In genomic region chr6:81752969-81753708, GRCh38 we compare ENCODE assay signal across 8 cellular contexts. TPM values are rescaled to one million over a fixed set of nuclear protein-coding genes. Genes with fewer than 3 reads are reported as not detected.
DNase-seq lines count a peak whose midpoint lies in the region; ATAC-seq, FAIRE-seq and TF ChIP-seq lines count a peak whose summit lies in the region.

No MANE protein-coding gene starts in this region.

- H3K9me3 ChIP-seq in A549 (no peaks in the 10 kb centered on the region), right lobe of liver (no peaks in the 10 kb centered on the region)

- ATAC-seq in A549 = peak; percentile 85 to 92
- ATAC-seq in GM18868 (IDR thresholded peaks at IDR 0.05; ENCODE audit: unreplicated experiment) = peak; percentile 37
- ATAC-seq in HG03097 (IDR thresholded peaks at IDR 0.05; ENCODE audit: low FRiP score, unreplicated experiment) = peak; percentile 44
- peak; percentile 69 to 85 (median 78) for ATAC-seq in right lobe of liver

- no peak for TF ChIP-seq RAD21 in A549 (conservative IDR thresholded peaks at IDR 0.05 in 1 of 2, IDR thresholded peaks at IDR 0.05 in 1 of 2)

- H3K27ac ChIP-seq in A549 (peak overlapping the region; percentile 84 to 90), dorsolateral prefrontal cortex (peak overlapping the region; percentile 19 to 96 (median 88)), right lobe of liver (peak overlapping the region; percentile 97 to 100 (median 99))

- CTCF ChIA-PET in A549 (lab: Yijun Ruan, JAX) = interaction anchor here (0.7 to 1.2 kb wide), 9 partner anchors 9 to 1149 kb away, joined by 3 to 5 read pairs (median 3); no protein-coding TSS in a partner anchor
- CTCF ChIA-PET in activated CD4-positive, alpha-beta memory T cell treated with anti-CD3 and anti-CD28 coated beads, Interleukin-2, amount 10 ng/mL, durations not matched to agents 7 days and 5 days (lab: Charles Lee) = interaction anchor here (0.9 to 1.3 kb wide), 3 partner anchors 26 to 1416 kb away, joined by 3 to 5 read pairs (median 3); no protein-coding TSS in a partner anchor

- H3K4me1 Mint-ChIP-seq in activated CD4-positive, alpha-beta memory T cell treated with anti-CD3 and anti-CD28 coated beads, Interleukin-2, amount 10 ng/mL, durations not matched to agents 7 days and 5 days = peaks cover 21% of the 10 kb centered on the region

- intact Hi-C loops in dorsolateral prefrontal cortex (cut with DNase I) (no loop called here), right lobe of liver (cut with DNase I) (no loop called here)

- no peaks in the 10 kb centered on the region for H3K9me3 Mint-ChIP-seq in activated CD4-positive, alpha-beta memory T cell treated with anti-CD3 and anti-CD28 coated beads, Interleukin-2, amount 10 ng/mL, durations not matched to agents 7 days and 5 days

- H3K27ac Mint-ChIP-seq in activated CD4-positive, alpha-beta memory T cell treated with anti-CD3 and anti-CD28 coated beads, Interleukin-2, amount 10 ng/mL, durations not matched to agents 7 days and 5 days = peak overlapping the region; percentile 85

- peak; percentile 70 to 75 for DNase-seq in A549 (ENCODE audit: low read depth in 1 of 2, low spot score in 1 of 2)
- DNase-seq in NCI-H526 treated with DMSO at 0.1 percent for 48 hours (lab: John Stamatoyannopoulos, UW) = peak; percentile 75
- DNase-seq in activated CD4-positive, alpha-beta memory T cell treated with anti-CD3 and anti-CD28 coated beads, Interleukin-2, amount 10 ng/mL, durations not matched to agents 7 days and 5 days = peak; percentile 61
- peak; percentile 43 to 81 (median 64) for DNase-seq in dorsolateral prefrontal cortex
- DNase-seq in right lobe of liver = peak; percentile 95 to 97 (median 97)
- DNase-seq in stimulated activated CD4-positive, alpha-beta T cell treated with anti-CD3 and anti-CD28 coated beads, Interleukin-4, amount 100 ng/mL, for 1 hour = peak; percentile 60

- POLR2A ChIA-PET in A549 (lab: Yijun Ruan, JAX) = interaction anchor here (1.6 to 2.2 kb wide), 3 partner anchors 14 to 391 kb away, joined by 4 to 12 read pairs (median 5); no protein-coding TSS in a partner anchor
- POLR2A ChIA-PET in activated CD4-positive, alpha-beta memory T cell treated with anti-CD3 and anti-CD28 coated beads, Interleukin-2, amount 10 ng/mL, durations not matched to agents 7 days and 5 days (lab: Charles Lee) = interaction anchor here (0.8 to 1.2 kb wide), 2 partner anchors 25 to 1806 kb away, joined by 3 read pairs; no protein-coding TSS in a partner anchor

- TF ChIP-seq POLR2A in A549 (IDR thresholded peaks at IDR 0.05; ENCODE audit: low read length) (peak; percentile 66), right lobe of liver (IDR thresholded peaks at IDR 0.05) (peak; percentile 96)

- TF ChIP-seq EP300 in A549 (IDR thresholded peaks at IDR 0.05) = no peak

- H3K36me3 Mint-ChIP-seq in activated CD4-positive, alpha-beta memory T cell treated with anti-CD3 and anti-CD28 coated beads, Interleukin-2, amount 10 ng/mL, durations not matched to agents 7 days and 5 days (ENCODE audit: low read depth) = peaks cover 3% of the 10 kb centered on the region

- no peak for FAIRE-seq in A549 (lab: Jason Lieb, UNC)

- H3K4me2 ChIP-seq in A549 = peak overlapping the region; percentile 96

- H3K27me3 ChIP-seq in dorsolateral prefrontal cortex (peaks cover 0 to 19% (median 0%) of the 10 kb centered on the region in 45 donors), right lobe of liver (no peaks in the 10 kb centered on the region)

- peaks cover 34% of the 10 kb centered on the region for H3K27me3 Mint-ChIP-seq in activated CD4-positive, alpha-beta memory T cell treated with anti-CD3 and anti-CD28 coated beads, Interleukin-2, amount 10 ng/mL, durations not matched to agents 7 days and 5 days

- peak overlapping the region; percentile 85 for H3K4me3 Mint-ChIP-seq in activated CD4-positive, alpha-beta memory T cell treated with anti-CD3 and anti-CD28 coated beads, Interleukin-2, amount 10 ng/mL, durations not matched to agents 7 days and 5 days

- H3K4me3 ChIP-seq in A549 (peak overlapping the region; percentile 87), dorsolateral prefrontal cortex (peak overlapping the region; percentile 56 to 91 (median 74)), right lobe of liver (peak overlapping the region; percentile 72 to 79 (median 76))

- 0 out of 3 replicates have a peak, but pooled peaks cover 2% of the 10 kb centered on the region for H3K4me1 ChIP-seq in A549
- H3K4me1 ChIP-seq in right lobe of liver = peaks cover 0 to 10% (median 3%) of the 10 kb centered on the region in 4 donors

- TF ChIP-seq CTCF in A549 (IDR thresholded peaks at IDR 0.05) (no peak), dorsolateral prefrontal cortex (IDR thresholded peaks at IDR 0.05 in 54 of 56, conservative IDR thresholded peaks at IDR 0.05 in 2 of 56; ENCODE audit: low read depth in 1 of 56, partially characterized antibody in 56 of 56) (peak in 3 of 56 donors; percentile 4 to 31 (median 14)), right lobe of liver (IDR thresholded peaks at IDR 0.05) (peak in 1 of 4 donors; percentile 30)

- no peaks in the 10 kb centered on the region for H3K36me3 ChIP-seq in right lobe of liver

- 2% methylated on average over 21 of the region's 62 CpGs for WGBS in A549 (ENCODE audit: missing lambda C conversion rate)
- 0% methylated on average over 22 of the region's 62 CpGs for WGBS in right lobe of liver (ENCODE audit: insufficient coverage, low coverage, low lambda C conversion rate, missing lambda C conversion rate)

TF ChIP-seq in A549, 52 proteins besides CTCF, POLR2A, EP300 and RAD21:
- no peak for TF ChIP-seq CEBPB (IDR thresholded peaks at IDR 0.05)
- no peak for TF ChIP-seq EHMT2 (IDR thresholded peaks at IDR 0.05; ENCODE audit: low read depth)
- TF ChIP-seq RNF2 (IDR thresholded peaks at IDR 0.05; ENCODE audit: borderline replicate concordance, low read depth) = no peak
- TF ChIP-seq HDAC2 (IDR thresholded peaks at IDR 0.05) = no peak; the same call in 1 of the 2 replicates
- no peak for TF ChIP-seq RARB (CRISPR knock-in tag; IDR thresholded peaks at IDR 0.05)
- TF ChIP-seq ZFP36 (IDR thresholded peaks at IDR 0.05; ENCODE audit: borderline replicate concordance, partially characterized antibody) = no peak
- peak; percentile 39; the same call in 1 of the 2 replicates for TF ChIP-seq BHLHE40 (IDR thresholded peaks at IDR 0.05; ENCODE audit: low read depth, low read length)
- TF ChIP-seq HES2 (IDR thresholded peaks at IDR 0.05) = no peak
- peak; percentile 87 for TF ChIP-seq MAX (IDR thresholded peaks at IDR 0.05)
- TF ChIP-seq, protein P1, sequence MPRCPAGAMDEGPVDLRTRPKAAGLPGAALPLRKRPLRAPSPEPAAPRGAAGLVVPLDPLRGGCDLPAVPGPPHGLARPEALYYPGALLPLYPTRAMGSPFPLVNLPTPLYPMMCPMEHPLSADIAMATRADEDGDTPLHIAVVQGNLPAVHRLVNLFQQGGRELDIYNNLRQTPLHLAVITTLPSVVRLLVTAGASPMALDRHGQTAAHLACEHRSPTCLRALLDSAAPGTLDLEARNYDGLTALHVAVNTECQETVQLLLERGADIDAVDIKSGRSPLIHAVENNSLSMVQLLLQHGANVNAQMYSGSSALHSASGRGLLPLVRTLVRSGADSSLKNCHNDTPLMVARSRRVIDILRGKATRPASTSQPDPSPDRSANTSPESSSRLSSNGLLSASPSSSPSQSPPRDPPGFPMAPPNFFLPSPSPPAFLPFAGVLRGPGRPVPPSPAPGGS (IDR thresholded peaks at IDR 0.05) = no peak
- no peak for TF ChIP-seq ZSCAN20 (CRISPR knock-in tag; IDR thresholded peaks at IDR 0.05)
- no peak for TF ChIP-seq MAFK (IDR thresholded peaks at IDR 0.05; ENCODE audit: partially characterized antibody)
- TF ChIP-seq CBX8 (IDR thresholded peaks at IDR 0.05) = no peak
- TF ChIP-seq RFX5 (IDR thresholded peaks at IDR 0.05) = 0 out of 2 replicates have a peak, but pooled peaks have one; percentile 16
- TF ChIP-seq, protein P2, sequence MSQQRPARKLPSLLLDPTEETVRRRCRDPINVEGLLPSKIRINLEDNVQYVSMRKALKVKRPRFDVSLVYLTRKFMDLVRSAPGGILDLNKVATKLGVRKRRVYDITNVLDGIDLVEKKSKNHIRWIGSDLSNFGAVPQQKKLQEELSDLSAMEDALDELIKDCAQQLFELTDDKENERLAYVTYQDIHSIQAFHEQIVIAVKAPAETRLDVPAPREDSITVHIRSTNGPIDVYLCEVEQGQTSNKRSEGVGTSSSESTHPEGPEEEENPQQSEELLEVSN (IDR thresholded peaks at IDR 0.05; ENCODE audit: borderline replicate concordance, low read depth) = peak; percentile 86
TF ChIP-seq in A549: peak in this region for 4.

RNA-seq across cellular contexts. Expression of gene TENT5A, which starts 0.7 kb away (rescaled TPM):
- polyA plus RNA-seq in A549 (2011; rRNA removed) (1.8 and 2.3 TPM in 2 replicates), A549 (2017; fragmentation: RNase III; extraction: RNeasy Plus Mini Kit Qiagen cat#74134 plus additional on column Dnase treatment) (0.79 to 1.1 TPM (median 0.91 TPM) in 3 replicates)
- polyA plus RNA-seq in A549 (2012; cell fraction: cytosol; rRNA removed) = 0.22 and 0.24 TPM in 2 replicates
- polyA plus RNA-seq in A549 (2012; cell fraction: nucleus; rRNA removed) = 0.47 and 0.56 TPM in 2 replicates
- 0.99 and 2.4 TPM in 2 replicates for polyA minus RNA-seq in A549 (2011; rRNA and poly(A)+ RNA removed)
- 1 to 10 TPM; 2.0 TPM for total RNA-seq in activated CD4-positive, alpha-beta memory T cell treated with anti-CD3 and anti-CD28 coated beads, Interleukin-2, amount 10 ng/mL, durations not matched to agents 7 days and 5 days
- total RNA-seq in dorsolateral prefrontal cortex (1 to 10 TPM in 119 of 120 experiments, under 1 TPM in 1; 0.85 to 6.9 (median 2.3) TPM), right lobe of liver (10 to 100 TPM in 2 of 6 experiments, 1 to 10 TPM in 4; 7.7 to 16.9 (median 9.1) TPM)

Comparison
In these comparisons a context has a peak if more than half of its experiments do, and no peak if none do; other contexts are left out.
1. Peak in every context shown above with its lines: DNase-seq, ATAC-seq, H3K4me3 ChIP-seq and H3K27ac ChIP-seq.
2. ATAC-seq: peak in every context shown above with its lines; median percentile 88 in A549; 78 in right lobe of liver; 44 in HG03097; 37 in GM18868.